ENCODE assay signal across 1 cellular context in the genomic region with DNA sequence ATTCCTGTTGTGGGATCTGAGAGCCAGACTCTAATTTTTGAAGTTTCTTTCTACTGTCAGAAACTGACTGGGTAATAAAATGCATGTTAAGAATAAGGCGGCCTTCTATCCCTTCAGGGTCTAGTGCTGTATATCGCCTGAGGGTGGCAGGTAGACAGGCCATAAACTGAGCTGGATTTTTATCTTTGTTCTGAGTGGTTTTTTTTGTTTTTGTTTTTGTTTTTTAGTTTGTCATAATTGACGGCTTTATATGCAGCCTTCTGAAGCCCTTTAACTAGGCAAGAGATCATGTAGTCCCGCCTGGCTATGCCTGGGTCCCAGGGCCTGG.
A peak's percentile ranks its signal among the peaks of the same experiment; 100 is the strongest.
TF ChIP-seq lines count a peak whose summit lies in the region.

No MANE protein-coding gene starts in this region.

TF ChIP-seq in K562, 482 proteins besides CTCF, POLR2A, EP300 and RAD21 (continued from another document and continues in another):
- TF ChIP-seq, protein P1, sequence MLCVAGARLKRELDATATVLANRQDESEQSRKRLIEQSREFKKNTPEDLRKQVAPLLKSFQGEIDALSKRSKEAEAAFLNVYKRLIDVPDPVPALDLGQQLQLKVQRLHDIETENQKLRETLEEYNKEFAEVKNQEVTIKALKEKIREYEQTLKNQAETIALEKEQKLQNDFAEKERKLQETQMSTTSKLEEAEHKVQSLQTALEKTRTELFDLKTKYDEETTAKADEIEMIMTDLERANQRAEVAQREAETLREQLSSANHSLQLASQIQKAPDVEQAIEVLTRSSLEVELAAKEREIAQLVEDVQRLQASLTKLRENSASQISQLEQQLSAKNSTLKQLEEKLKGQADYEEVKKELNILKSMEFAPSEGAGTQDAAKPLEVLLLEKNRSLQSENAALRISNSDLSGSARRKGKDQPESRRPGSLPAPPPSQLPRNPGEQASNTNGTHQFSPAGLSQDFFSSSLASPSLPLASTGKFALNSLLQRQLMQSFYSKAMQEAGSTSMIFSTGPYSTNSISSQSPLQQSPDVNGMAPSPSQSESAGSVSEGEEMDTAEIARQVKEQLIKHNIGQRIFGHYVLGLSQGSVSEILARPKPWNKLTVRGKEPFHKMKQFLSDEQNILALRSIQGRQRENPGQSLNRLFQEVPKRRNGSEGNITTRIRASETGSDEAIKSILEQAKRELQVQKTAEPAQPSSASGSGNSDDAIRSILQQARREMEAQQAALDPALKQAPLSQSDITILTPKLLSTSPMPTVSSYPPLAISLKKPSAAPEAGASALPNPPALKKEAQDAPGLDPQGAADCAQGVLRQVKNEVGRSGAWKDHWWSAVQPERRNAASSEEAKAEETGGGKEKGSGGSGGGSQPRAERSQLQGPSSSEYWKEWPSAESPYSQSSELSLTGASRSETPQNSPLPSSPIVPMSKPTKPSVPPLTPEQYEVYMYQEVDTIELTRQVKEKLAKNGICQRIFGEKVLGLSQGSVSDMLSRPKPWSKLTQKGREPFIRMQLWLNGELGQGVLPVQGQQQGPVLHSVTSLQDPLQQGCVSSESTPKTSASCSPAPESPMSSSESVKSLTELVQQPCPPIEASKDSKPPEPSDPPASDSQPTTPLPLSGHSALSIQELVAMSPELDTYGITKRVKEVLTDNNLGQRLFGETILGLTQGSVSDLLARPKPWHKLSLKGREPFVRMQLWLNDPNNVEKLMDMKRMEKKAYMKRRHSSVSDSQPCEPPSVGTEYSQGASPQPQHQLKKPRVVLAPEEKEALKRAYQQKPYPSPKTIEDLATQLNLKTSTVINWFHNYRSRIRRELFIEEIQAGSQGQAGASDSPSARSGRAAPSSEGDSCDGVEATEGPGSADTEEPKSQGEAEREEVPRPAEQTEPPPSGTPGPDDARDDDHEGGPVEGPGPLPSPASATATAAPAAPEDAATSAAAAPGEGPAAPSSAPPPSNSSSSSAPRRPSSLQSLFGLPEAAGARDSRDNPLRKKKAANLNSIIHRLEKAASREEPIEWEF (CRISPR knock-in tag; IDR thresholded peaks at IDR 0.05), result 0 out of 2 replicates have a peak, but pooled peaks have one; percentile 31
- TF ChIP-seq, protein P2, sequence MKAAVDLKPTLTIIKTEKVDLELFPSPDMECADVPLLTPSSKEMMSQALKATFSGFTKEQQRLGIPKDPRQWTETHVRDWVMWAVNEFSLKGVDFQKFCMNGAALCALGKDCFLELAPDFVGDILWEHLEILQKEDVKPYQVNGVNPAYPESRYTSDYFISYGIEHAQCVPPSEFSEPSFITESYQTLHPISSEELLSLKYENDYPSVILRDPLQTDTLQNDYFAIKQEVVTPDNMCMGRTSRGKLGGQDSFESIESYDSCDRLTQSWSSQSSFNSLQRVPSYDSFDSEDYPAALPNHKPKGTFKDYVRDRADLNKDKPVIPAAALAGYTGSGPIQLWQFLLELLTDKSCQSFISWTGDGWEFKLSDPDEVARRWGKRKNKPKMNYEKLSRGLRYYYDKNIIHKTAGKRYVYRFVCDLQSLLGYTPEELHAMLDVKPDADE (conservative IDR thresholded peaks at IDR 0.05; ENCODE audit: control insufficient read depth, low read depth, low read length), result no peak
- TF ChIP-seq CHD2 (IDR thresholded peaks at IDR 0.05; ENCODE audit: low read depth, low read length) (no peak), BHLHE40 (IDR thresholded peaks at IDR 0.05; ENCODE audit: low read length) (no peak), GABPA (tag; conservative IDR thresholded peaks at IDR 0.05; ENCODE audit: low read depth) (no peak), GABPB1 (CRISPR knock-in tag; IDR thresholded peaks at IDR 0.05) (no peak), SIN3A (IDR thresholded peaks at IDR 0.05; ENCODE audit: borderline replicate concordance in 2 of 2, control insufficient read depth in 1 of 2, low read depth in 2 of 2, low read length in 2 of 2) (peak in 1 of 2 experiments; percentile 13; a peak in 1 of 4 replicates), ZNF12 (CRISPR knock-in tag; IDR thresholded peaks at IDR 0.05) (no peak), ATF7 (IDR thresholded peaks at IDR 0.05) (no peak), PTBP1 (IDR thresholded peaks at IDR 0.05; ENCODE audit: low read depth, low read length) (no peak), DACH1 (IDR thresholded peaks at IDR 0.05; ENCODE audit: partially characterized antibody) (no peak), LCOR (CRISPR knock-in tag; IDR thresholded peaks at IDR 0.05) (no peak), NCOA4 (IDR thresholded peaks at IDR 0.05; ENCODE audit: partially characterized antibody) (no peak), CBX5 (IDR thresholded peaks at IDR 0.05; ENCODE audit: borderline replicate concordance, low read depth) (no peak), ZNF778 (CRISPR knock-in tag; IDR thresholded peaks at IDR 0.05) (no peak), XRCC4 (IDR thresholded peaks at IDR 0.05; ENCODE audit: extremely low read depth, insufficient read depth, insufficient read length) (no peak), NELFE (IDR thresholded peaks at IDR 0.05; ENCODE audit: insufficient read depth, insufficient read length) (no peak), CHD1 (IDR thresholded peaks at IDR 0.05; ENCODE audit: low read length) (peak; percentile 86), ILF3 (IDR thresholded peaks at IDR 0.05; ENCODE audit: borderline replicate concordance) (no peak), ILK (tag; IDR thresholded peaks at IDR 0.05; ENCODE audit: borderline replicate concordance, low read depth) (no peak), ELF4 (CRISPR knock-in tag; IDR thresholded peaks at IDR 0.05) (no peak), HDAC6 (IDR thresholded peaks at IDR 0.05; ENCODE audit: low read depth, low read length) (no peak), HLTF (IDR thresholded peaks at IDR 0.05) (0 out of 2 replicates have a peak, but pooled peaks have one; percentile 12), ZNF717 (CRISPR knock-in tag; IDR thresholded peaks at IDR 0.05) (no peak), PHF21A (IDR thresholded peaks at IDR 0.05; ENCODE audit: borderline replicate concordance, low read depth) (0 out of 2 replicates have a peak, but pooled peaks have one; percentile 12), E2F3 (CRISPR knock-in tag; IDR thresholded peaks at IDR 0.05) (no peak), RBM22 (IDR thresholded peaks at IDR 0.05; ENCODE audit: low read depth, low read length, poor library complexity, severe bottlenecking) (no peak), SMARCC2 (IDR thresholded peaks at IDR 0.05; ENCODE audit: low read depth) (no peak), ZC3H8 (IDR thresholded peaks at IDR 0.05) (no peak), ESRRB (CRISPR knock-in tag; IDR thresholded peaks at IDR 0.05; ENCODE audit: borderline replicate concordance) (no peak), KDM1A (IDR thresholded peaks at IDR 0.05) (no peak), ZNF224 (CRISPR knock-in tag; IDR thresholded peaks at IDR 0.05) (no peak), ZNF76 (CRISPR knock-in tag; IDR thresholded peaks at IDR 0.05; ENCODE audit: borderline replicate concordance) (no peak)
- TF ChIP-seq, protein P3, sequence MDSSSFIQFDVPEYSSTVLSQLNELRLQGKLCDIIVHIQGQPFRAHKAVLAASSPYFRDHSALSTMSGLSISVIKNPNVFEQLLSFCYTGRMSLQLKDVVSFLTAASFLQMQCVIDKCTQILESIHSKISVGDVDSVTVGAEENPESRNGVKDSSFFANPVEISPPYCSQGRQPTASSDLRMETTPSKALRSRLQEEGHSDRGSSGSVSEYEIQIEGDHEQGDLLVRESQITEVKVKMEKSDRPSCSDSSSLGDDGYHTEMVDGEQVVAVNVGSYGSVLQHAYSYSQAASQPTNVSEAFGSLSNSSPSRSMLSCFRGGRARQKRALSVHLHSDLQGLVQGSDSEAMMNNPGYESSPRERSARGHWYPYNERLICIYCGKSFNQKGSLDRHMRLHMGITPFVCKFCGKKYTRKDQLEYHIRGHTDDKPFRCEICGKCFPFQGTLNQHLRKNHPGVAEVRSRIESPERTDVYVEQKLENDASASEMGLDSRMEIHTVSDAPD (CRISPR knock-in tag; IDR thresholded peaks at IDR 0.05), result no peak
- TF ChIP-seq, protein P4, sequence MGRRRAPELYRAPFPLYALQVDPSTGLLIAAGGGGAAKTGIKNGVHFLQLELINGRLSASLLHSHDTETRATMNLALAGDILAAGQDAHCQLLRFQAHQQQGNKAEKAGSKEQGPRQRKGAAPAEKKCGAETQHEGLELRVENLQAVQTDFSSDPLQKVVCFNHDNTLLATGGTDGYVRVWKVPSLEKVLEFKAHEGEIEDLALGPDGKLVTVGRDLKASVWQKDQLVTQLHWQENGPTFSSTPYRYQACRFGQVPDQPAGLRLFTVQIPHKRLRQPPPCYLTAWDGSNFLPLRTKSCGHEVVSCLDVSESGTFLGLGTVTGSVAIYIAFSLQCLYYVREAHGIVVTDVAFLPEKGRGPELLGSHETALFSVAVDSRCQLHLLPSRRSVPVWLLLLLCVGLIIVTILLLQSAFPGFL (CRISPR knock-in tag; IDR thresholded peaks at IDR 0.05), result no peak
- TF ChIP-seq, protein P5, sequence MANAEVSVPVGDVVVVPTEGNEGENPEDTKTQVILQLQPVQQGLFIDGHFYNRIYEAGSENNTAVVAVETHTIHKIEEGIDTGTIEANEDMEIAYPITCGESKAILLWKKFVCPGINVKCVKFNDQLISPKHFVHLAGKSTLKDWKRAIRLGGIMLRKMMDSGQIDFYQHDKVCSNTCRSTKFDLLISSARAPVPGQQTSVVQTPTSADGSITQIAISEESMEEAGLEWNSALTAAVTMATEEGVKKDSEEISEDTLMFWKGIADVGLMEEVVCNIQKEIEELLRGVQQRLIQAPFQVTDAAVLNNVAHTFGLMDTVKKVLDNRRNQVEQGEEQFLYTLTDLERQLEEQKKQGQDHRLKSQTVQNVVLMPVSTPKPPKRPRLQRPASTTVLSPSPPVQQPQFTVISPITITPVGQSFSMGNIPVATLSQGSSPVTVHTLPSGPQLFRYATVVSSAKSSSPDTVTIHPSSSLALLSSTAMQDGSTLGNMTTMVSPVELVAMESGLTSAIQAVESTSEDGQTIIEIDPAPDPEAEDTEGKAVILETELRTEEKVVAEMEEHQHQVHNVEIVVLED (CRISPR knock-in tag; IDR thresholded peaks at IDR 0.05), result no peak
- TF ChIP-seq, protein P6, sequence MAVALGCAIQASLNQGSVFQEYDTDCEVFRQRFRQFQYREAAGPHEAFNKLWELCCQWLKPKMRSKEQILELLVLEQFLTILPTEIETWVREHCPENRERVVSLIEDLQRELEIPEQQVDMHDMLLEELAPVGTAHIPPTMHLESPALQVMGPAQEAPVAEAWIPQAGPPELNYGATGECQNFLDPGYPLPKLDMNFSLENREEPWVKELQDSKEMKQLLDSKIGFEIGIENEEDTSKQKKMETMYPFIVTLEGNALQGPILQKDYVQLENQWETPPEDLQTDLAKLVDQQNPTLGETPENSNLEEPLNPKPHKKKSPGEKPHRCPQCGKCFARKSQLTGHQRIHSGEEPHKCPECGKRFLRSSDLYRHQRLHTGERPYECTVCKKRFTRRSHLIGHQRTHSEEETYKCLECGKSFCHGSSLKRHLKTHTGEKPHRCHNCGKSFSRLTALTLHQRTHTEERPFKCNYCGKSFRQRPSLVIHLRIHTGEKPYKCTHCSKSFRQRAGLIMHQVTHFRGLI (CRISPR knock-in tag; IDR thresholded peaks at IDR 0.05), result no peak
- TF ChIP-seq, protein P7, sequence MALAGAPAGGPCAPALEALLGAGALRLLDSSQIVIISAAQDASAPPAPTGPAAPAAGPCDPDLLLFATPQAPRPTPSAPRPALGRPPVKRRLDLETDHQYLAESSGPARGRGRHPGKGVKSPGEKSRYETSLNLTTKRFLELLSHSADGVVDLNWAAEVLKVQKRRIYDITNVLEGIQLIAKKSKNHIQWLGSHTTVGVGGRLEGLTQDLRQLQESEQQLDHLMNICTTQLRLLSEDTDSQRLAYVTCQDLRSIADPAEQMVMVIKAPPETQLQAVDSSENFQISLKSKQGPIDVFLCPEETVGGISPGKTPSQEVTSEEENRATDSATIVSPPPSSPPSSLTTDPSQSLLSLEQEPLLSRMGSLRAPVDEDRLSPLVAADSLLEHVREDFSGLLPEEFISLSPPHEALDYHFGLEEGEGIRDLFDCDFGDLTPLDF (CRISPR knock-in tag; IDR thresholded peaks at IDR 0.05), result no peak
- TF ChIP-seq, protein P8, sequence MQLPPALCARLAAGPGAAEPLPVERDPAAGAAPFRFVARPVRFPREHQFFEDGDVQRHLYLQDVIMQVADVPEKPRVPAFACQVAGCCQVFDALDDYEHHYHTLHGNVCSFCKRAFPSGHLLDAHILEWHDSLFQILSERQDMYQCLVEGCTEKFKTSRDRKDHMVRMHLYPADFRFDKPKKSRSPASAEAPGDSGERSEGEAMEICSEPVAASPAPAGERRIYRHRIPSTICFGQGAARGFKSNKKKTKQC (CRISPR knock-in tag; IDR thresholded peaks at IDR 0.05), result no peak
- TF ChIP-seq, protein P9, sequence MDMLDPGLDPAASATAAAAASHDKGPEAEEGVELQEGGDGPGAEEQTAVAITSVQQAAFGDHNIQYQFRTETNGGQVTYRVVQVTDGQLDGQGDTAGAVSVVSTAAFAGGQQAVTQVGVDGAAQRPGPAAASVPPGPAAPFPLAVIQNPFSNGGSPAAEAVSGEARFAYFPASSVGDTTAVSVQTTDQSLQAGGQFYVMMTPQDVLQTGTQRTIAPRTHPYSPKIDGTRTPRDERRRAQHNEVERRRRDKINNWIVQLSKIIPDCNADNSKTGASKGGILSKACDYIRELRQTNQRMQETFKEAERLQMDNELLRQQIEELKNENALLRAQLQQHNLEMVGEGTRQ (CRISPR knock-in tag; IDR thresholded peaks at IDR 0.05), result no peak
